10 cellular contexts compared by ENCODE assay signal in the genomic region with DNA sequence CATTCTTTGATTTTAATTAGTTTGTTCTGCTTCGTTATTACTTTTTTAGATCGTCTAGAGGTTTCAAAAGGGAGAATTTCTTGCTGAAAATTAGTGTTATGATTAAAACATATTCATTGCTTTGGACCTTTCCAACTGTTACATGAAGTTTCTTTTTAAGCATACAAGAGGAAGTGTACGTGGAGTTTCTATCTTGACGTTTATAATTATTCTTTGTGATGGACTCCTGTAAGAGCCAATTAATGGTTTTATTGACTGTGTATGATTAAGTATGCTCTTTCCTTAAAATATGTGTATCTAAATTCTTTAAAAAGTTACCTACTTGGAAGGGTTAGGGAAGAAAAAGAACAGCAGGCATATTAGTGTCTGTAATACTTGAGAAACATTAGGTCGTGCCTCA. TPM values are rescaled to one million over a fixed set of nuclear protein-coding genes. Genes with fewer than 3 reads are reported as not detected.
DNase-seq lines count a peak whose midpoint lies in the region; ATAC-seq, FAIRE-seq and TF ChIP-seq lines count a peak whose summit lies in the region.
"Had no signal": no experiment of that assay in that cellular context is flagged by ENCODE, and none has a peak within 500 bp of the region (broad histone marks: within the 10 kb centered on the region; RNA-seq: fewer than 3 reads in every experiment).

No MANE protein-coding gene starts in this region.

- no peak for TF ChIP-seq POLR2A in upper lobe of left lung (IDR thresholded peaks at IDR 0.05)

- TF ChIP-seq EP300 in upper lobe of left lung (IDR thresholded peaks at IDR 0.05) = no peak

- 41 to 44% methylated on average over 5 of the region's 5 CpGs for WGBS in upper lobe of left lung, 2 donors

- H3K4me3 ChIP-seq in cardiac muscle cell (no peak overlapping the region), brain microvascular endothelial cell (ENCODE audit: low read depth, low read length) (no peak overlapping the region), upper lobe of left lung (peak overlapping the region in 1 of 4 donors; percentile 44)

- H3K27me3 ChIP-seq in cardiac muscle cell (no peaks in the 10 kb centered on the region), brain microvascular endothelial cell (replicated peaks) (no peaks in the 10 kb centered on the region), upper lobe of left lung (no peaks in the 10 kb centered on the region)

- TF ChIP-seq CTCF in cardiac muscle cell (IDR thresholded peaks at IDR 0.05; ENCODE audit: low read depth, low read length) (no peak), brain microvascular endothelial cell (IDR thresholded peaks at IDR 0.05; ENCODE audit: low read depth, low read length, missing control alignments) (no peak), upper lobe of left lung (IDR thresholded peaks at IDR 0.05) (no peak), D721Med (IDR thresholded peaks at IDR 0.05; ENCODE audit: insufficient read depth, missing control alignments) (no peak)

- intact Hi-C loops in Right ventricle myocardium superior (cut with DNase I) = loop anchor here (5.0 kb wide), 1 partner anchor 38 kb away; a partner anchor contains a TSS

- no peak for ATAC-seq in Right ventricle myocardium superior (ENCODE audit: poor library complexity)
- ATAC-seq in upper lobe of left lung (ENCODE audit: low FRiP score in 2 of 2) = no peak

- H3K9me3 ChIP-seq in cardiac muscle cell (ENCODE audit: low read depth) = no peaks in the 10 kb centered on the region
- H3K9me3 ChIP-seq in upper lobe of left lung = no peaks in the 10 kb centered on the region

- peak overlapping the region; percentile 96 for H3K27ac ChIP-seq in cardiac muscle cell
- peak overlapping the region; percentile 82 for H3K27ac ChIP-seq in brain microvascular endothelial cell
- peak overlapping the region; percentile 74 to 87 (median 82) for H3K27ac ChIP-seq in upper lobe of left lung

- FAIRE-seq in D721Med (lab: Jason Lieb, UNC) = no peak

- H3K36me3 ChIP-seq in cardiac muscle cell = no peaks in the 10 kb centered on the region
- no peaks in the 10 kb centered on the region for H3K36me3 ChIP-seq in brain microvascular endothelial cell (replicated peaks)
- peaks cover 0 to 3% (median 0%) of the 10 kb centered on the region in 4 donors for H3K36me3 ChIP-seq in upper lobe of left lung

- in situ Hi-C loops in brain microvascular endothelial cell (cut with HindIII; ENCODE audit: low pct_ligation_motif_present, low sequenced_read_pairs) = no loop called here

- peaks cover 15% of the 10 kb centered on the region for H3K4me1 ChIP-seq in cardiac muscle cell (ENCODE audit: low read depth)
- peaks cover 29 to 54% (median 43%) of the 10 kb centered on the region in 4 donors for H3K4me1 ChIP-seq in upper lobe of left lung

- DNase-seq in cardiac muscle cell (ENCODE audit: low read depth in 1 of 2, low spot score in 1 of 2) (no peak), Right ventricle myocardium superior (no peak), brain microvascular endothelial cell (no peak), myocyte (ENCODE audit: low read depth) (peak; percentile 2), upper lobe of left lung (no peak), NCI-H226 (no peak), D721Med (ENCODE audit: insufficient read length, low spot score) (no peak), kidney glomerular epithelial cell (lab: John Stamatoyannopoulos, UW) (no peak)
- DNase-seq: aorta, islet precursor cell had no signal

RNA-seq across cellular contexts. Expression of a gene that starts 37.8 kb away (rescaled TPM):
- 14.8 and 31.6 TPM in 2 replicates for total RNA-seq in cardiac muscle cell
- polyA plus RNA-seq in cardiac muscle cell = 25.8 and 35.4 TPM in 2 replicates
- 20.3 TPM for total RNA-seq in Right ventricle myocardium superior
- total RNA-seq in myocyte = 7.6 and 14.4 TPM in 2 replicates
- 15.2 TPM for polyA plus RNA-seq in myocyte (2012)
- total RNA-seq in upper lobe of left lung = 10 to 100 TPM; 41.5 to 73.3 (median 51.3) TPM
